In genomic region chr9:78954286-78954685, GRCh38 we compare ENCODE assay signal across 21 cellular contexts.
DNase-seq lines count a peak whose midpoint lies in the region; ATAC-seq and TF ChIP-seq lines count a peak whose summit lies in the region.
"Had no signal": no experiment of that assay in that cellular context is flagged by ENCODE, and none has a peak within 500 bp of the region (broad histone marks: within the 10 kb centered on the region; RNA-seq: fewer than 3 reads in every experiment).

No MANE protein-coding gene starts in this region.

- H3K4me3 Mint-ChIP-seq in activated naive CD8-positive, alpha-beta T cell treated with anti-CD3 and anti-CD28 coated beads, Interleukin-2, amount 50 U/mL, for 24 hours, result no peak overlapping the region
- H3K4me3 Mint-ChIP-seq: CD8-positive, alpha-beta memory T cell had no signal

- H3K4me1 Mint-ChIP-seq in activated naive CD8-positive, alpha-beta T cell treated with anti-CD3 and anti-CD28 coated beads, Interleukin-2, amount 50 U/mL, for 24 hours, result no peaks in the 10 kb centered on the region
- H3K4me1 Mint-ChIP-seq: CD8-positive, alpha-beta memory T cell had no signal

- no peak overlapping the region for H3K4me3 ChIP-seq in osteoblast (ENCODE audit: insufficient read depth, low read length)
- H3K4me3 ChIP-seq: HAP-1, K562 had no signal

- H3K36me3 Mint-ChIP-seq in activated naive CD8-positive, alpha-beta T cell treated with anti-CD3 and anti-CD28 coated beads, Interleukin-2, amount 50 U/mL, for 24 hours (ENCODE audit: low read depth), result no peaks in the 10 kb centered on the region
- H3K36me3 Mint-ChIP-seq: CD8-positive, alpha-beta memory T cell had no signal

- H3K4me2 ChIP-seq in osteoblast (ENCODE audit: insufficient read depth, low read length), result no peak overlapping the region

- no peak overlapping the region for H2AFZ ChIP-seq in osteoblast (ENCODE audit: low read length)

- no peaks in the 10 kb centered on the region for H3K27me3 Mint-ChIP-seq in activated naive CD8-positive, alpha-beta T cell treated with anti-CD3 and anti-CD28 coated beads, Interleukin-2, amount 50 U/mL, for 24 hours
- H3K27me3 Mint-ChIP-seq: CD8-positive, alpha-beta memory T cell had no signal

- no peaks in the 10 kb centered on the region for H4K20me1 ChIP-seq in osteoblast (ENCODE audit: insufficient read depth, low read length)

- H3K79me2 ChIP-seq in osteoblast (ENCODE audit: insufficient read depth, low read length), result no peaks in the 10 kb centered on the region

- no peak overlapping the region for H3K27ac Mint-ChIP-seq in activated naive CD8-positive, alpha-beta T cell treated with anti-CD3 and anti-CD28 coated beads, Interleukin-2, amount 50 U/mL, for 24 hours
- H3K27ac Mint-ChIP-seq: CD8-positive, alpha-beta memory T cell had no signal

- no peak for TF ChIP-seq CTCF in osteoblast (IDR thresholded peaks at IDR 0.05; ENCODE audit: extremely low read depth, low read depth, low read length)

- H3K4me1 ChIP-seq in osteoblast (ENCODE audit: insufficient read depth, low read length), result peaks cover 3% of the 10 kb centered on the region
- H3K4me1 ChIP-seq: HAP-1 had no signal

- H3K9me3 Mint-ChIP-seq in activated naive CD8-positive, alpha-beta T cell treated with anti-CD3 and anti-CD28 coated beads, Interleukin-2, amount 50 U/mL, for 24 hours, result peaks cover 15% of the 10 kb centered on the region

- no peak for ATAC-seq in activated naive CD8-positive, alpha-beta T cell treated with anti-CD3 and anti-CD28 coated beads, Interleukin-2, amount 50 U/mL, for 24 hours
- no peak for ATAC-seq in GM19328 (IDR thresholded peaks at IDR 0.05; ENCODE audit: unreplicated experiment)
- no peak for ATAC-seq in HG03469 (IDR thresholded peaks at IDR 0.05; ENCODE audit: unreplicated experiment)
- ATAC-seq: K562, Panc1, SK-N-SH treated with all-trans-retinoic acid at 6 μM for 48 hours had no signal

- peaks cover 2% of the 10 kb centered on the region for H3K9me3 ChIP-seq in osteoblast (ENCODE audit: low read depth, low read length)
- H3K9me3 ChIP-seq: HAP-1 had no signal

- no peak overlapping the region for H3K27ac ChIP-seq in osteoblast (ENCODE audit: low read depth, low read length)
- H3K27ac ChIP-seq: HL-60 had no signal

- no peaks in the 10 kb centered on the region for H3K36me3 ChIP-seq in osteoblast (ENCODE audit: insufficient read depth, low read length)
- H3K36me3 ChIP-seq: HAP-1 had no signal

- no peaks in the 10 kb centered on the region for H3K27me3 ChIP-seq in osteoblast (ENCODE audit: insufficient read depth, low read length)

- peak; percentile 50 for DNase-seq in EH (ENCODE audit: low read depth)
- DNase-seq in T1000 (lab: John Stamatoyannopoulos, UW), result peak; percentile 25
- DNase-seq in fibroblast of peridontal ligament (ENCODE audit: extremely low read depth), result peak; percentile 57
- DNase-seq in osteoblast (ENCODE audit: insufficient read length, low spot score, missing footprints), result peak; percentile 72
- no peak for DNase-seq in activated naive CD8-positive, alpha-beta T cell treated with anti-CD3 and anti-CD28 coated beads, Interleukin-2, amount 50 U/mL, for 24 hours
- DNase-seq in NOMO-1 (lab: John Stamatoyannopoulos, UW; ENCODE audit: unreplicated experiment in 2 of 2), result no peak
- DNase-seq: CD8-positive, alpha-beta memory T cell; EL; NCI-H1092; NCI-H1694 treated with DMSO at 0.1 percent for 48 hours; NCI-H2171 treated with DMSO at 0.1 percent for 48 hours; NCI-H510A; NCI-H82; SHP77 had no signal

Comparison
In these comparisons a context has a peak if more than half of its experiments do, and no peak if none do; other contexts are left out.
1. DNase-seq: peak in EH (single experiment), T1000 (single experiment), fibroblast of peridontal ligament (single experiment) and osteoblast (single experiment); none in activated naive CD8-positive, alpha-beta T cell treated with anti-CD3 and anti-CD28 coated beads, Interleukin-2, amount 50 U/mL, for 24 hours (single experiment) and NOMO-1 (0 of 2).